In genomic region chr16:12153662-12154061, GRCh38 we compare ENCODE assay signal across 23 cellular contexts.
DNase-seq lines count a peak whose midpoint lies in the region; ATAC-seq, FAIRE-seq and TF ChIP-seq lines count a peak whose summit lies in the region.
"Had no signal": no experiment of that assay in that cellular context is flagged by ENCODE, and none has a peak within 500 bp of the region (broad histone marks: within the 10 kb centered on the region; RNA-seq: fewer than 3 reads in every experiment).

No MANE protein-coding gene starts in this region.

- no peak for TF ChIP-seq CTCF in OCI-LY1 (IDR thresholded peaks at IDR 0.05; ENCODE audit: low read length)
- TF ChIP-seq CTCF in mesothelial cell of epicardium (IDR thresholded peaks at IDR 0.05; ENCODE audit: unreplicated experiment) = no peak
- no peak for TF ChIP-seq CTCF in sigmoid colon (IDR thresholded peaks at IDR 0.05)

- H3K27me3 ChIP-seq in OCI-LY1 (ENCODE audit: insufficient read depth, low read length) (no peaks in the 10 kb centered on the region), sigmoid colon (no peaks in the 10 kb centered on the region)
- H3K27me3 ChIP-seq: BE2C had no signal

- H3K27ac ChIP-seq in OCI-LY1 (ENCODE audit: low read depth, low read length, poor library complexity, severe bottlenecking) = peak overlapping the region; percentile 99
- peak overlapping the region in 3 of 4 donors; percentile 32 to 61 (median 54) for H3K27ac ChIP-seq in sigmoid colon
- H3K27ac ChIP-seq: A549, GM23248 had no signal

- H3K4me3 ChIP-seq in OCI-LY1 (ENCODE audit: low read depth, low read length, poor library complexity, severe bottlenecking) = no peak overlapping the region
- H3K4me3 ChIP-seq in sigmoid colon = no peak overlapping the region
- H3K4me3 ChIP-seq: A549, GM23248 had no signal

- peak in 2 of 4 donors; percentile 5 to 23 for TF ChIP-seq EP300 in sigmoid colon (IDR thresholded peaks at IDR 0.05)

- TF ChIP-seq POLR2A in sigmoid colon (IDR thresholded peaks at IDR 0.05) = no peak

- no peaks in the 10 kb centered on the region for H3K9me2 ChIP-seq in OCI-LY1 (ENCODE audit: low read depth, low read length)

- H3K9me3 ChIP-seq in OCI-LY1 (ENCODE audit: low read length) (no peaks in the 10 kb centered on the region), sigmoid colon (no peaks in the 10 kb centered on the region)
- H3K9me3 ChIP-seq: A549, BE2C had no signal

- peak overlapping the region; percentile 37 for H3K27ac Mint-ChIP-seq in mesothelial cell of epicardium
- H3K27ac Mint-ChIP-seq: CD4-positive, alpha-beta memory T cell; H9 had no signal

- H3F3A ChIP-seq in OCI-LY1 (ENCODE audit: insufficient read depth, low read length) = no peaks in the 10 kb centered on the region

- H3K36me3 Mint-ChIP-seq in mesothelial cell of epicardium = no peaks in the 10 kb centered on the region

- peaks cover 65% of the 10 kb centered on the region for H3K36me3 ChIP-seq in OCI-LY1 (ENCODE audit: insufficient read depth, low read length)
- no peaks in the 10 kb centered on the region for H3K36me3 ChIP-seq in sigmoid colon
- H3K36me3 ChIP-seq: BE2C had no signal

- peaks cover 11% of the 10 kb centered on the region for H3K27me3 Mint-ChIP-seq in mesothelial cell of epicardium (ENCODE audit: low read depth)
- H3K27me3 Mint-ChIP-seq: CD4-positive, alpha-beta memory T cell had no signal

- no peak overlapping the region for H2AFZ ChIP-seq in OCI-LY1 (ENCODE audit: low read length)
- H2AFZ ChIP-seq: GM23248 had no signal

- WGBS in sigmoid colon, 2 donors = 76 to 90% methylated on average over 4 of the region's 4 CpGs

- FAIRE-seq in endometrium (lab: Jason Lieb, UNC) = peak; percentile 15
- FAIRE-seq: A549, GM12891, GM18507 had no signal

- H3K4me3 Mint-ChIP-seq in mesothelial cell of epicardium = no peak overlapping the region
- H3K4me3 Mint-ChIP-seq: H9 had no signal

- ATAC-seq in HG02885 (IDR thresholded peaks at IDR 0.05; ENCODE audit: poor library complexity, unreplicated experiment) = no peak
- ATAC-seq: A549, HCT116 had no signal

- intact Hi-C loops in sigmoid colon (cut with DNase I) = no loop called here

- H3K4me1 ChIP-seq in OCI-LY1 (ENCODE audit: insufficient read depth, low read length, severe bottlenecking) (peaks cover 60% of the 10 kb centered on the region), sigmoid colon (peaks cover 0 to 31% (median 14%) of the 10 kb centered on the region in 4 donors)
- H3K4me1 ChIP-seq: A549, BE2C had no signal

- H3K9me3 Mint-ChIP-seq in mesothelial cell of epicardium = no peaks in the 10 kb centered on the region
- H3K9me3 Mint-ChIP-seq: CD4-positive, alpha-beta memory T cell; H9 had no signal

- no peaks in the 10 kb centered on the region; the same call in 1 of the 2 replicates for H3K79me2 ChIP-seq in OCI-LY1 (ENCODE audit: insufficient read depth, low read length)

- peaks cover 16% of the 10 kb centered on the region for H3K4me1 Mint-ChIP-seq in mesothelial cell of epicardium

- DNase-seq in mesothelial cell of epicardium (ENCODE audit: low spot score in 2 of 2, unreplicated experiment in 2 of 2) (no peak), sigmoid colon (no peak), T-helper 2 cell (no peak), NK-92 (lab: John Stamatoyannopoulos, UW; ENCODE audit: unreplicated experiment) (no peak)
- DNase-seq: 8988T; ACHN; AML-193; BE2C; Calu3; CD4-positive, alpha-beta memory T cell; COR-L47; DMS53; DMS79 treated with DMSO at 0.1 percent for 48 hours; GF-D8; GM23248; H9 had no signal

- no peaks in the 10 kb centered on the region for H4K20me1 ChIP-seq in OCI-LY1 (ENCODE audit: insufficient read depth, low read length)

- no peak overlapping the region for H3K4me2 ChIP-seq in OCI-LY1 (ENCODE audit: low read length)
- H3K4me2 ChIP-seq: A549 had no signal

- peak overlapping the region; percentile 13; the same call in 1 of the 2 replicates for H3K9ac ChIP-seq in OCI-LY1 (ENCODE audit: low read length)
- H3K9ac ChIP-seq: GM23248 had no signal
